Comparison of ENCODE assay signal across 14 cellular contexts in the genomic region with DNA sequence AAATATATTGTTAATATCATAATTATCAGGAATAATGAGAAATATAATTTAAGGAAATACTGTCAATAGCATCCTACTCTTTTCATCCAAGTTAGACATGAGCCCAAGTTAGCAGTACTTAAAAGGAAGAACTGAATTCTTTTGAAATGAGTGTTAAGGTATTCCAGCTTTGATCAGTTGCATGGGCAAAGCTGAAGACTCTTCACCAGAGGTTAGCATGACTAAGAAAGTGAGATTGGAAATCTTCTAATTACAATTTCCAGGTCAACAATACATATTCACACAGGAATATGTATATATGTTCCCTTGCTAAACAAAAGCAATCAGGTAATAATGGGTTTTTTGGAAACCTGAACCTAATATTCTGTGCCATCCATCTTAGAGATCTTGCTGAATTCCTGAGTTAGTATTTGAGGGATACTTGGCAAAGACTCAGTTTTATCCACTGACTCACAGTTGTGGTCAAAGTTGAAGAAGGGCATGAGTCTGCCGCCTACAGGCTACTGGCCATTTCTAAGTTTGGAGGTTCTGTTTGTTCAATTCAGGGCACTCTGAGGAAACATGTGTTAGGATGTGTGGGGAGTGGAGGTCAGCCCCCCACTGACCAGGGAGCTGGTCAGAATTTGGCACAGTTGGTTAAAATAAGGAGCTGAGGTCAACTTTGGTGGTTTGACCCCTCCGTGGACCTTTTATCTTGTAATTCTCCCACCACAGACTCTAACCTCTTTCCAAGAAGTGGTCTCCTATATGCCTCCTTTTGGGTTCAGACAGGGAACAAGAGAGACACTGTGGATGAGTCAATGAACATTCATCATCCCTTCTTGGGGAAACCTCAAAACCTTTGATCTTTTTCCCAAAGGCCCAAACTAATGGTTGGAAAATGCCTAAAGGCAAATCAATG.
A peak's percentile ranks its signal among the peaks of the same experiment; 100 is the strongest.
DNase-seq lines count a peak whose midpoint lies in the region; ATAC-seq and TF ChIP-seq lines count a peak whose summit lies in the region.
"Had no signal": no experiment of that assay in that cellular context is flagged by ENCODE, and none has a peak within 500 bp of the region (broad histone marks: within the 10 kb centered on the region; RNA-seq: fewer than 3 reads in every experiment).

No MANE protein-coding gene starts in this region.

- no peak overlapping the region for H3K4me3 ChIP-seq in upper lobe of right lung
- H3K4me3 ChIP-seq: adrenal gland, heart right ventricle had no signal

- no peak overlapping the region for H3K27ac ChIP-seq in upper lobe of right lung
- H3K27ac ChIP-seq: adrenal gland had no signal

- no peaks in the 10 kb centered on the region for H3K36me3 ChIP-seq in upper lobe of right lung
- H3K36me3 ChIP-seq: adrenal gland, heart right ventricle had no signal

- no peaks in the 10 kb centered on the region for H3K9me3 Mint-ChIP-seq in activated naive CD8-positive, alpha-beta T cell treated with anti-CD3 and anti-CD28 coated beads, Interleukin-2, amount 50 U/mL, for 24 hours
- no peaks in the 10 kb centered on the region for H3K9me3 Mint-ChIP-seq in activated naive CD8-positive, alpha-beta T cell treated with anti-CD3 and anti-CD28 coated beads for 36 hours
- H3K9me3 Mint-ChIP-seq: naive B cell had no signal

- no peak for DNase-seq in activated naive CD8-positive, alpha-beta T cell treated with anti-CD3 and anti-CD28 coated beads, Interleukin-2, amount 50 U/mL, for 24 hours
- DNase-seq in activated naive CD8-positive, alpha-beta T cell treated with anti-CD3 and anti-CD28 coated beads for 36 hours: no peak
- DNase-seq in fibroblast of peridontal ligament (ENCODE audit: extremely low read depth) (peak; percentile 91), upper lobe of right lung (no peak)
- DNase-seq: 8988T; activated CD4-positive, alpha-beta T cell treated with anti-CD3 and anti-CD28 coated beads, Interleukin-2, amount 50 U/mL, for 4 hours; heart right ventricle; naive B cell; NCI-H1417 had no signal

- H3K4me1 ChIP-seq in upper lobe of right lung: peaks cover 13% of the 10 kb centered on the region

- intact Hi-C loops in upper lobe of right lung (cut with DNase I): no loop called here

- peak; percentile 53 for ATAC-seq in activated naive CD8-positive, alpha-beta T cell treated with anti-CD3 and anti-CD28 coated beads, Interleukin-2, amount 50 U/mL, for 24 hours
- ATAC-seq in SK-N-SH treated with all-trans-retinoic acid at 6 μM for 48 hours: peak; percentile 74
- ATAC-seq in upper lobe of right lung: peak; percentile 68
- ATAC-seq in HG02588 (IDR thresholded peaks at IDR 0.05; ENCODE audit: unreplicated experiment): no peak
- ATAC-seq in GM19328 (IDR thresholded peaks at IDR 0.05; ENCODE audit: unreplicated experiment): no peak
- no peak for ATAC-seq in HG03095 (IDR thresholded peaks at IDR 0.05; ENCODE audit: unreplicated experiment)
- ATAC-seq: heart right ventricle had no signal

- H3K4me3 Mint-ChIP-seq in activated naive CD8-positive, alpha-beta T cell treated with anti-CD3 and anti-CD28 coated beads, Interleukin-2, amount 50 U/mL, for 24 hours: no peak overlapping the region
- no peak overlapping the region for H3K4me3 Mint-ChIP-seq in activated naive CD8-positive, alpha-beta T cell treated with anti-CD3 and anti-CD28 coated beads for 36 hours

- no peaks in the 10 kb centered on the region for H3K36me3 Mint-ChIP-seq in activated naive CD8-positive, alpha-beta T cell treated with anti-CD3 and anti-CD28 coated beads, Interleukin-2, amount 50 U/mL, for 24 hours (ENCODE audit: low read depth)
- no peaks in the 10 kb centered on the region for H3K36me3 Mint-ChIP-seq in activated naive CD8-positive, alpha-beta T cell treated with anti-CD3 and anti-CD28 coated beads for 36 hours
- H3K36me3 Mint-ChIP-seq: naive B cell had no signal

- TF ChIP-seq CTCF in upper lobe of right lung (IDR thresholded peaks at IDR 0.05): no peak

- H3K9me3 ChIP-seq in upper lobe of right lung: no peaks in the 10 kb centered on the region
- H3K9me3 ChIP-seq: heart right ventricle had no signal

- H3K27me3 Mint-ChIP-seq in activated naive CD8-positive, alpha-beta T cell treated with anti-CD3 and anti-CD28 coated beads, Interleukin-2, amount 50 U/mL, for 24 hours: peaks cover 1% of the 10 kb centered on the region
- no peaks in the 10 kb centered on the region for H3K27me3 Mint-ChIP-seq in activated naive CD8-positive, alpha-beta T cell treated with anti-CD3 and anti-CD28 coated beads for 36 hours

- H3K27me3 ChIP-seq in upper lobe of right lung: no peaks in the 10 kb centered on the region
- H3K27me3 ChIP-seq: adrenal gland, heart right ventricle had no signal

- H3K4me1 Mint-ChIP-seq in activated naive CD8-positive, alpha-beta T cell treated with anti-CD3 and anti-CD28 coated beads, Interleukin-2, amount 50 U/mL, for 24 hours: peaks cover 24% of the 10 kb centered on the region
- peaks cover 3% of the 10 kb centered on the region for H3K4me1 Mint-ChIP-seq in activated naive CD8-positive, alpha-beta T cell treated with anti-CD3 and anti-CD28 coated beads for 36 hours

- no peak overlapping the region for H3K27ac Mint-ChIP-seq in activated naive CD8-positive, alpha-beta T cell treated with anti-CD3 and anti-CD28 coated beads, Interleukin-2, amount 50 U/mL, for 24 hours
- no peak overlapping the region for H3K27ac Mint-ChIP-seq in activated naive CD8-positive, alpha-beta T cell treated with anti-CD3 and anti-CD28 coated beads for 36 hours

TF ChIP-seq in SK-N-SH treated with all-trans-retinoic acid at 6 μM for 48 hours, 23 proteins besides CTCF, POLR2A, EP300 and RAD21:
- TF ChIP-seq ZC3H10 (CRISPR knock-in tag; IDR thresholded peaks at IDR 0.05) (0 out of 2 replicates have a peak, but pooled peaks have one; percentile 22), ESRRG (CRISPR knock-in tag; IDR thresholded peaks at IDR 0.05) (no peak)

Comparison
In these comparisons a context has a peak if more than half of its experiments do, and no peak if none do; other contexts are left out.
1. ATAC-seq: peak in activated naive CD8-positive, alpha-beta T cell treated with anti-CD3 and anti-CD28 coated beads, Interleukin-2, amount 50 U/mL, for 24 hours (single experiment), SK-N-SH treated with all-trans-retinoic acid at 6 μM for 48 hours (single experiment) and upper lobe of right lung (single experiment); none in HG02588 (single experiment), GM19328 (single experiment) and HG03095 (single experiment).